In genomic region chr2:215619022-215619958, GRCh38 we compare ENCODE assay signal across 8 cellular contexts.
DNase-seq lines count a peak whose midpoint lies in the region; ATAC-seq and TF ChIP-seq lines count a peak whose summit lies in the region.

No MANE protein-coding gene starts in this region.

- peak overlapping the region; percentile 65 for H3K4me3 Mint-ChIP-seq in mesothelial cell of epicardium

- no peaks in the 10 kb centered on the region for H3K27me3 Mint-ChIP-seq in mesothelial cell of epicardium (ENCODE audit: low read depth)

- intact Hi-C loops in colonic mucosa (cut with DNase I): no loop called here
- intact Hi-C loops in posterior vena cava (cut with DNase I): loop anchor here in 1 of 2 donors (10.0 kb wide), 1 partner anchor 154 kb away; no protein-coding TSS in a partner anchor

- H3K9me3 ChIP-seq in WERI-Rb-1 (ENCODE audit: severe bottlenecking) (peaks cover 10% of the 10 kb centered on the region), colonic mucosa (no peaks in the 10 kb centered on the region)

- H3K4me3 ChIP-seq in WERI-Rb-1 (ENCODE audit: low read depth, low read length) (peak overlapping the region; percentile 29), colonic mucosa (no peak overlapping the region)

- no peak for TF ChIP-seq CTCF in WERI-Rb-1 (IDR thresholded peaks at IDR 0.05; ENCODE audit: low read depth, low read length)
- no peak for TF ChIP-seq CTCF in mesothelial cell of epicardium (IDR thresholded peaks at IDR 0.05; ENCODE audit: unreplicated experiment)
- TF ChIP-seq CTCF in colonic mucosa (IDR thresholded peaks at IDR 0.05): no peak

- ATAC-seq in GM19372 (IDR thresholded peaks at IDR 0.05; ENCODE audit: low read depth, unreplicated experiment) (peak; percentile 44), HG03097 (IDR thresholded peaks at IDR 0.05; ENCODE audit: low FRiP score, unreplicated experiment) (no peak), HG03108 (IDR thresholded peaks at IDR 0.05; ENCODE audit: unreplicated experiment) (no peak)

- H3K27ac ChIP-seq in WERI-Rb-1: peak overlapping the region; percentile 78
- H3K27ac ChIP-seq in colonic mucosa: no peak overlapping the region

- peak; percentile 52 for DNase-seq in NCI-H1694 (lab: John Stamatoyannopoulos, UW)
- DNase-seq in WERI-Rb-1: peak; percentile 61
- no peak for DNase-seq in mesothelial cell of epicardium (ENCODE audit: low spot score in 2 of 2, unreplicated experiment in 2 of 2)
- no peak for DNase-seq in colonic mucosa
- no peak for DNase-seq in posterior vena cava (ENCODE audit: low spot score)

- H3K27ac Mint-ChIP-seq in mesothelial cell of epicardium: peak overlapping the region; percentile 92

- H3K27me3 ChIP-seq in WERI-Rb-1 (ENCODE audit: insufficient read depth, low read depth, severe bottlenecking): no peaks in the 10 kb centered on the region
- H3K27me3 ChIP-seq in colonic mucosa: no peaks in the 10 kb centered on the region

- H3K36me3 ChIP-seq in WERI-Rb-1: no peaks in the 10 kb centered on the region
- H3K36me3 ChIP-seq in colonic mucosa: no peaks in the 10 kb centered on the region

- no peaks in the 10 kb centered on the region for H3K4me1 ChIP-seq in colonic mucosa

- H3K36me3 Mint-ChIP-seq in mesothelial cell of epicardium: peaks cover 1% of the 10 kb centered on the region

- peaks cover 44% of the 10 kb centered on the region for H3K4me1 Mint-ChIP-seq in mesothelial cell of epicardium

- peaks cover 4% of the 10 kb centered on the region for H3K9me3 Mint-ChIP-seq in mesothelial cell of epicardium

- no peak overlapping the region for H3K9ac ChIP-seq in colonic mucosa (ENCODE audit: low read depth in 2 of 2, low read length in 2 of 2)

Comparison
In these comparisons a context has a peak if more than half of its experiments do, and no peak if none do; other contexts are left out.
1. DNase-seq: peak in NCI-H1694 (single experiment) and WERI-Rb-1 (single experiment); none in mesothelial cell of epicardium (0 of 2), colonic mucosa (single experiment) and posterior vena cava (single experiment).